ENCODE assay signal across 1 cellular context in genomic region chr1:1333551-1334241, GRCh38.
TF ChIP-seq lines count a peak whose summit lies in the region.

No MANE protein-coding gene starts in this region.

TF ChIP-seq in HCT116, 20 proteins besides CTCF, POLR2A, EP300 and RAD21 (continued from another document):
- peak; percentile 48; the same call in 1 of the 2 replicates for TF ChIP-seq POLR2AphosphoS5 (IDR thresholded peaks at IDR 0.05; ENCODE audit: low read depth, low read length)
- peak; percentile 27; the same call in 1 of the 2 replicates for TF ChIP-seq ZFX (IDR thresholded peaks at IDR 0.05)
